In the genomic region with DNA sequence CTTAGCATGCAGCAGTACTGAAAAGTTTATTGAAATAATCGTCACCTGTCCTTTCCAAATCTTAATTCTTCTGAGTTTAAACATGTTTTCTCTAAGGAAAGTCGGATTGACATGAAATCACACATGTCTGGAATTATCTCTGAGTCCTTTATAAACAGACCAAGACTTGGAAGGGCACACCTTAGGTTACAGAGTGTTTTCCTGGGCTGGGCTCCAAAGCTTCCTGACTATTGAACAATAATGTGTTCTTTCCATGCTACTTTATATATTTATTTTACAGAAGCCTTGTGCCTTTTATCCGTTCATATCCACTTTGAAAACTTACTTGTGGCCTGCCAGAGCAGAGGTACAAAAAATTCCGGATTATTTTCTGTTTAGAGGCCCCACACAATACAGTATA, we compare ENCODE assay signal across 19 cellular contexts. TPM values are rescaled to one million over a fixed set of nuclear protein-coding genes. Genes with fewer than 3 reads are reported as not detected.
DNase-seq lines count a peak whose midpoint lies in the region; ATAC-seq and TF ChIP-seq lines count a peak whose summit lies in the region.
"Had no signal": no experiment of that assay in that cellular context is flagged by ENCODE, and none has a peak within 500 bp of the region (broad histone marks: within the 10 kb centered on the region; RNA-seq: fewer than 3 reads in every experiment).

No MANE protein-coding gene starts in this region.

- POLR2A ChIA-PET in OCI-LY7 (lab: Charles Lee): interaction anchor here (0.5 to 1.6 kb wide), 2 partner anchors 9 to 1927 kb away, joined by 3 to 7 read pairs; no protein-coding TSS in a partner anchor

- H3K27ac ChIP-seq in OCI-LY7 (ENCODE audit: low read depth, low read length, poor library complexity, severe bottlenecking): no peak overlapping the region
- H3K27ac ChIP-seq in tibial artery: peak overlapping the region; percentile 17 to 33

- no peaks in the 10 kb centered on the region for H3K27me3 ChIP-seq in tibial artery

- DNase-seq in OCI-LY7 (ENCODE audit: low spot score) (no peak), fibroblast of mammary gland (ENCODE audit: low read depth) (peak; percentile 26), mucosa of descending colon (peak in 1 of 3 donors; percentile 39), tibial artery (no peak), activated gamma-delta T cell treated with Interleukin-2 at 50 U/mL for 16 hours (no peak)
- DNase-seq in activated naive CD4-positive, alpha-beta T cell treated with anti-CD3 and anti-CD28 coated beads, Interleukin-2, amount 10 ng/mL, durations not matched to agents 7 days and 5 days: no peak
- DNase-seq: activated CD4-positive, alpha-beta T cell treated with anti-CD3 and anti-CD28 coated beads for 36 hours; activated naive CD8-positive, alpha-beta T cell treated with anti-CD3 and anti-CD28 coated beads, Interleukin-2, amount 10 ng/mL, durations not matched to agents 7 days and 5 days; activated T-cell treated with anti-CD3 and anti-CD28 coated beads for 4 hours; central memory CD4-positive, alpha-beta T cell; DND-41; endodermal cell; H9; IMR-90; NCI-H1048; NCI-H2171 treated with DMSO at 0.1 percent for 48 hours; NK-92 treated with Interleukin-12 subunit alpha and Interleukin-12 subunit beta, amount 100 ng/mL, for 24 hours; SHP77 treated with DMSO at 0.1 percent for 48 hours had no signal

- no peaks in the 10 kb centered on the region for H3K9me3 ChIP-seq in OCI-LY7 (ENCODE audit: low read length)
- no peaks in the 10 kb centered on the region for H3K9me3 ChIP-seq in mucosa of descending colon
- no peaks in the 10 kb centered on the region for H3K9me3 ChIP-seq in tibial artery

- no peaks in the 10 kb centered on the region for H3K9me2 ChIP-seq in OCI-LY7 (ENCODE audit: insufficient read depth, low read length)

- intact Hi-C loops in OCI-LY7 (cut with micrococcal nuclease; ENCODE audit: unreplicated experiment) (no loop called here), mucosa of descending colon (cut with DNase I, micrococcal nuclease) (no loop called here), tibial artery (cut with DNase I; ENCODE audit: low total_unique reads) (no loop called here)

- H3K36me3 Mint-ChIP-seq in activated naive CD4-positive, alpha-beta T cell treated with anti-CD3 and anti-CD28 coated beads, Interleukin-2, amount 10 ng/mL, durations not matched to agents 7 days and 5 days: peaks cover 14% of the 10 kb centered on the region

- CTCF ChIA-PET in OCI-LY7 (lab: Charles Lee; ENCODE audit: unreplicated experiment): no interaction called here
- CTCF ChIA-PET in activated naive CD4-positive, alpha-beta T cell treated with anti-CD3 and anti-CD28 coated beads, Interleukin-2, amount 10 ng/mL, durations not matched to agents 7 days and 5 days (lab: Charles Lee): no interaction called here

- H3K4me1 ChIP-seq in OCI-LY7 (ENCODE audit: insufficient read depth, low read length, poor library complexity, severe bottlenecking) (peaks cover 92% of the 10 kb centered on the region), mucosa of descending colon (ENCODE audit: low read depth) (peaks cover 27% of the 10 kb centered on the region), tibial artery (peaks cover 0 to 97% (median 65%) of the 10 kb centered on the region in 4 donors)

- no TSS peak for BruUV-seq in OCI-LY7 (replicated peaks; lab: Mats Ljungman, UMichigan)

- no peak for TF ChIP-seq CTCF in OCI-LY7 (conservative IDR thresholded peaks at IDR 0.05; ENCODE audit: low read length)
- no peak for TF ChIP-seq CTCF in fibroblast of mammary gland (conservative IDR thresholded peaks at IDR 0.05; ENCODE audit: control insufficient read depth, insufficient read depth, low read depth, low read length)
- TF ChIP-seq CTCF in mucosa of descending colon (IDR thresholded peaks at IDR 0.05): no peak
- TF ChIP-seq CTCF in tibial artery (IDR thresholded peaks at IDR 0.05): no peak

- peaks cover 99% of the 10 kb centered on the region for H3K79me2 ChIP-seq in OCI-LY7 (ENCODE audit: insufficient read depth, low read depth, low read length)

- H3K4me1 Mint-ChIP-seq in activated naive CD4-positive, alpha-beta T cell treated with anti-CD3 and anti-CD28 coated beads, Interleukin-2, amount 10 ng/mL, durations not matched to agents 7 days and 5 days: peaks cover 64% of the 10 kb centered on the region

- H3K9me3 Mint-ChIP-seq in activated naive CD4-positive, alpha-beta T cell treated with anti-CD3 and anti-CD28 coated beads, Interleukin-2, amount 10 ng/mL, durations not matched to agents 7 days and 5 days: no peaks in the 10 kb centered on the region
- H3K9me3 Mint-ChIP-seq: activated naive CD8-positive, alpha-beta T cell treated with anti-CD3 and anti-CD28 coated beads, Interleukin-2, amount 10 ng/mL, durations not matched to agents 7 days and 5 days; endodermal cell; H9 had no signal

- H3K36me3 ChIP-seq in OCI-LY7 (ENCODE audit: insufficient read depth, low read length) (no peaks in the 10 kb centered on the region), mucosa of descending colon (ENCODE audit: low read depth) (no peaks in the 10 kb centered on the region), tibial artery (no peaks in the 10 kb centered on the region)

- H3K4me3 ChIP-seq in OCI-LY7 (ENCODE audit: low read depth, low read length, poor library complexity, severe bottlenecking) (no peak overlapping the region), fibroblast of mammary gland (ENCODE audit: control insufficient read depth, low read depth, low read length) (no peak overlapping the region), mucosa of descending colon (no peak overlapping the region), tibial artery (no peak overlapping the region)

- H3K27ac Mint-ChIP-seq in activated naive CD4-positive, alpha-beta T cell treated with anti-CD3 and anti-CD28 coated beads, Interleukin-2, amount 10 ng/mL, durations not matched to agents 7 days and 5 days: no peak overlapping the region
- H3K27ac Mint-ChIP-seq: activated CD4-positive, alpha-beta T cell treated with anti-CD3 and anti-CD28 coated beads for 36 hours; activated naive CD8-positive, alpha-beta T cell treated with anti-CD3 and anti-CD28 coated beads, Interleukin-2, amount 10 ng/mL, durations not matched to agents 7 days and 5 days; endodermal cell; H9 had no signal

- no peaks in the 10 kb centered on the region for H3K27me3 Mint-ChIP-seq in activated naive CD4-positive, alpha-beta T cell treated with anti-CD3 and anti-CD28 coated beads, Interleukin-2, amount 10 ng/mL, durations not matched to agents 7 days and 5 days
- H3K27me3 Mint-ChIP-seq: activated CD4-positive, alpha-beta T cell treated with anti-CD3 and anti-CD28 coated beads for 36 hours; activated naive CD8-positive, alpha-beta T cell treated with anti-CD3 and anti-CD28 coated beads, Interleukin-2, amount 10 ng/mL, durations not matched to agents 7 days and 5 days had no signal

- no peak overlapping the region for H3K4me3 Mint-ChIP-seq in activated naive CD4-positive, alpha-beta T cell treated with anti-CD3 and anti-CD28 coated beads, Interleukin-2, amount 10 ng/mL, durations not matched to agents 7 days and 5 days
- H3K4me3 Mint-ChIP-seq: activated CD4-positive, alpha-beta T cell treated with anti-CD3 and anti-CD28 coated beads for 36 hours; activated naive CD8-positive, alpha-beta T cell treated with anti-CD3 and anti-CD28 coated beads, Interleukin-2, amount 10 ng/mL, durations not matched to agents 7 days and 5 days; endodermal cell; H9 had no signal

- H3K4me2 ChIP-seq in OCI-LY7 (ENCODE audit: low read length): peak overlapping the region; percentile 46

- no peak overlapping the region for H2AFZ ChIP-seq in OCI-LY7 (ENCODE audit: low read length)

- ATAC-seq in mucosa of descending colon (peak; percentile 52), HG03280 (IDR thresholded peaks at IDR 0.05; ENCODE audit: unreplicated experiment) (no peak)
- ATAC-seq: activated CD4-positive, alpha-beta T cell treated with anti-CD3 and anti-CD28 coated beads for 36 hours had no signal

- H4K20me1 ChIP-seq in OCI-LY7 (ENCODE audit: insufficient read depth, low read length): peaks cover 18% of the 10 kb centered on the region

RNA-seq across cellular contexts. Expression of a gene that starts 52.1 kb away (rescaled TPM):
- total RNA-seq in OCI-LY7 (2014; rRNA removed; shearing (Covaris generic)): 14.9 and 16.7 TPM in 2 replicates
- total RNA-seq in OCI-LY7 (2022) (27.8 and 35.7 TPM in 2 replicates), mucosa of descending colon (10 to 100 TPM; 13.4 to 44.1 (median 16.1) TPM)
